In genomic region chr1:230072866-230073265, GRCh38 we compare ENCODE assay signal across 16 cellular contexts. TPM values are rescaled to one million over a fixed set of nuclear protein-coding genes. Genes with fewer than 3 reads are reported as not detected.
DNase-seq lines count a peak whose midpoint lies in the region; ATAC-seq and TF ChIP-seq lines count a peak whose summit lies in the region.
"Had no signal": no experiment of that assay in that cellular context is flagged by ENCODE, and none has a peak within 500 bp of the region (broad histone marks: within the 10 kb centered on the region; RNA-seq: fewer than 3 reads in every experiment).

No MANE protein-coding gene starts in this region.

- H2AFZ ChIP-seq in PC-9: no peak overlapping the region

- H3K4me1 Mint-ChIP-seq in activated naive CD4-positive, alpha-beta T cell treated with anti-CD3 and anti-CD28 coated beads, Interleukin-2, amount 50 U/mL, for 24 hours: peaks cover 73% of the 10 kb centered on the region
- H3K4me1 Mint-ChIP-seq in activated naive CD4-positive, alpha-beta T cell treated with anti-CD3 and anti-CD28 coated beads for 36 hours (ENCODE audit: low read depth): peaks cover 80% of the 10 kb centered on the region
- H3K4me1 Mint-ChIP-seq in CD8-positive, alpha-beta memory T cell: peaks cover 36 to 90% (median 65%) of the 10 kb centered on the region in 3 donors

- no peak overlapping the region for H3K4me3 Mint-ChIP-seq in activated naive CD4-positive, alpha-beta T cell treated with anti-CD3 and anti-CD28 coated beads, Interleukin-2, amount 50 U/mL, for 24 hours
- H3K4me3 Mint-ChIP-seq in activated naive CD4-positive, alpha-beta T cell treated with anti-CD3 and anti-CD28 coated beads for 36 hours: no peak overlapping the region
- H3K4me3 Mint-ChIP-seq in CD8-positive, alpha-beta memory T cell: peak overlapping the region in 1 of 7 donors; percentile 55
- H3K4me3 Mint-ChIP-seq: activated naive CD8-positive, alpha-beta T cell treated with anti-CD3 and anti-CD28 coated beads, Interleukin-2, amount 10 ng/mL, durations not matched to agents 7 days and 5 days; natural killer cell treated with Interleukin-12 subunit alpha and Interleukin-12 subunit beta and Interleukin-15 and Interleukin-18, amount 100 ng/mL, for 72 hours; T-cell had no signal

- H3K9me2 ChIP-seq in PC-9 (ENCODE audit: insufficient read depth): no peaks in the 10 kb centered on the region

- no peaks in the 10 kb centered on the region for H3K9me3 Mint-ChIP-seq in activated naive CD4-positive, alpha-beta T cell treated with anti-CD3 and anti-CD28 coated beads, Interleukin-2, amount 50 U/mL, for 24 hours
- H3K9me3 Mint-ChIP-seq in activated naive CD4-positive, alpha-beta T cell treated with anti-CD3 and anti-CD28 coated beads for 36 hours: no peaks in the 10 kb centered on the region
- H3K9me3 Mint-ChIP-seq in CD8-positive, alpha-beta memory T cell: no peaks in the 10 kb centered on the region
- H3K9me3 Mint-ChIP-seq: activated naive CD8-positive, alpha-beta T cell treated with anti-CD3 and anti-CD28 coated beads, Interleukin-2, amount 10 ng/mL, durations not matched to agents 7 days and 5 days; IgD-negative memory B cell; natural killer cell treated with Interleukin-12 subunit alpha and Interleukin-12 subunit beta and Interleukin-15 and Interleukin-18, amount 100 ng/mL, for 72 hours; T-cell had no signal

- 0 out of 2 replicates have a peak overlapping the region, but pooled peaks have one; percentile 3 for H3K4me2 ChIP-seq in PC-9

- 0 out of 2 replicates have a peak, but pooled peaks cover 10% of the 10 kb centered on the region for H3K36me3 ChIP-seq in PC-9 (ENCODE audit: low read depth)
- no peaks in the 10 kb centered on the region for H3K36me3 ChIP-seq in gastrocnemius medialis
- H3K36me3 ChIP-seq in CD8-positive, alpha-beta memory T cell (ENCODE audit: insufficient read depth, low read length): no peaks in the 10 kb centered on the region
- H3K36me3 ChIP-seq: sigmoid colon had no signal

- peak overlapping the region; percentile 8 for H3K27ac Mint-ChIP-seq in activated naive CD4-positive, alpha-beta T cell treated with anti-CD3 and anti-CD28 coated beads, Interleukin-2, amount 50 U/mL, for 24 hours
- no peak overlapping the region for H3K27ac Mint-ChIP-seq in activated naive CD4-positive, alpha-beta T cell treated with anti-CD3 and anti-CD28 coated beads for 36 hours
- peak overlapping the region in 3 of 8 donors; percentile 1 to 19 (median 8) for H3K27ac Mint-ChIP-seq in CD8-positive, alpha-beta memory T cell
- H3K27ac Mint-ChIP-seq: activated naive CD8-positive, alpha-beta T cell treated with anti-CD3 and anti-CD28 coated beads, Interleukin-2, amount 10 ng/mL, durations not matched to agents 7 days and 5 days; T-cell had no signal

- intact Hi-C loops in activated naive CD4-positive, alpha-beta T cell treated with anti-CD3 and anti-CD28 coated beads for 36 hours (cut with micrococcal nuclease): loop anchor here (1.0 kb wide), 1 partner anchor 11 kb away; no protein-coding TSS in a partner anchor
- intact Hi-C loops in PC-9 (cut with micrococcal nuclease; ENCODE audit: unreplicated experiment) (no loop called here), gastrocnemius medialis (cut with DNase I; ENCODE audit: low total_unique reads) (loop anchor here (2.0 to 5.0 kb wide), 2 partner anchors 86 to 411 kb away; no protein-coding TSS in a partner anchor)

- TF ChIP-seq POLR2A in gastrocnemius medialis (IDR thresholded peaks at IDR 0.05): no peak

- CTCF ChIA-PET in activated naive CD4-positive, alpha-beta T cell treated with anti-CD3 and anti-CD28 coated beads for 36 hours (lab: Charles Lee): no interaction called here
- CTCF ChIA-PET in PC-9 (lab: Charles Lee): no interaction called here
- CTCF ChIA-PET in CD8-positive, alpha-beta memory T cell (lab: Charles Lee): interaction anchor here (1.2 kb wide), 1 partner anchor 29 kb away, joined by 3 read pairs; no protein-coding TSS in a partner anchor

- H3K79me2 ChIP-seq in PC-9 (ENCODE audit: low read depth): peaks cover 100% of the 10 kb centered on the region

- H3K27me3 Mint-ChIP-seq in activated naive CD4-positive, alpha-beta T cell treated with anti-CD3 and anti-CD28 coated beads, Interleukin-2, amount 50 U/mL, for 24 hours: no peaks in the 10 kb centered on the region
- H3K27me3 Mint-ChIP-seq in activated naive CD4-positive, alpha-beta T cell treated with anti-CD3 and anti-CD28 coated beads for 36 hours (ENCODE audit: low read depth): no peaks in the 10 kb centered on the region
- H3K27me3 Mint-ChIP-seq in CD8-positive, alpha-beta memory T cell: no peaks in the 10 kb centered on the region
- H3K27me3 Mint-ChIP-seq: natural killer cell treated with Interleukin-12 subunit alpha and Interleukin-12 subunit beta and Interleukin-15 and Interleukin-18, amount 100 ng/mL, for 72 hours; T-cell had no signal

- in situ Hi-C loops in gastrocnemius medialis (cut with MboI; ENCODE audit: low sequenced_read_pairs in 4 of 4): loop anchor here in 3 of 4 donors (5.0 to 10.0 kb wide), 3 partner anchors 129 to 226 kb away; no protein-coding TSS in a partner anchor

- peak overlapping the region; percentile 51; the same call in 1 of the 2 replicates for H3K27ac ChIP-seq in PC-9
- H3K27ac ChIP-seq in epithelial cell of prostate: peak overlapping the region; percentile 29
- peak overlapping the region; percentile 95 to 97 (median 97) for H3K27ac ChIP-seq in gastrocnemius medialis
- H3K27ac ChIP-seq in CD8-positive, alpha-beta memory T cell (ENCODE audit: low read depth, low read length): no peak overlapping the region
- H3K27ac ChIP-seq: sigmoid colon had no signal

- POLR2A ChIA-PET in PC-9 (lab: Charles Lee; ENCODE audit: unreplicated experiment): no interaction called here
- POLR2A ChIA-PET in CD8-positive, alpha-beta memory T cell (lab: Charles Lee): interaction anchor here (1.4 kb wide), 1 partner anchor 10 kb away, joined by 3 read pairs; no protein-coding TSS in a partner anchor

- H3K9me3 ChIP-seq in PC-9 (ENCODE audit: insufficient read depth, low read depth) (no peaks in the 10 kb centered on the region), gastrocnemius medialis (no peaks in the 10 kb centered on the region)
- H3K9me3 ChIP-seq in CD8-positive, alpha-beta memory T cell (ENCODE audit: low read length): no peaks in the 10 kb centered on the region
- H3K9me3 ChIP-seq: sigmoid colon had no signal

- peaks cover 6% of the 10 kb centered on the region for H3K36me3 Mint-ChIP-seq in activated naive CD4-positive, alpha-beta T cell treated with anti-CD3 and anti-CD28 coated beads, Interleukin-2, amount 50 U/mL, for 24 hours
- peaks cover 22% of the 10 kb centered on the region for H3K36me3 Mint-ChIP-seq in activated naive CD4-positive, alpha-beta T cell treated with anti-CD3 and anti-CD28 coated beads for 36 hours (ENCODE audit: low read depth)
- H3K36me3 Mint-ChIP-seq in CD8-positive, alpha-beta memory T cell: peaks cover 3 to 14% (median 7%) of the 10 kb centered on the region in 3 donors
- H3K36me3 Mint-ChIP-seq: natural killer cell treated with Interleukin-12 subunit alpha and Interleukin-12 subunit beta and Interleukin-15 and Interleukin-18, amount 100 ng/mL, for 72 hours had no signal

- no peak overlapping the region for H3K4me3 ChIP-seq in PC-9
- H3K4me3 ChIP-seq in gastrocnemius medialis: no peak overlapping the region
- no peak overlapping the region for H3K4me3 ChIP-seq in CD8-positive, alpha-beta memory T cell (ENCODE audit: low read length)
- H3K4me3 ChIP-seq: sigmoid colon had no signal

- H4K20me1 ChIP-seq in PC-9 (ENCODE audit: insufficient read depth): peaks cover 12% of the 10 kb centered on the region; the same call in 1 of the 2 replicates

- H3K27me3 ChIP-seq in PC-9 (ENCODE audit: insufficient read depth, low read depth) (no peaks in the 10 kb centered on the region), gastrocnemius medialis (no peaks in the 10 kb centered on the region)
- no peaks in the 10 kb centered on the region for H3K27me3 ChIP-seq in CD8-positive, alpha-beta memory T cell (ENCODE audit: insufficient read depth, low read length, poor library complexity, severe bottlenecking)
- H3K27me3 ChIP-seq: sigmoid colon had no signal

- ATAC-seq in gastrocnemius medialis: peak; percentile 18 to 21
- ATAC-seq: T-cell had no signal

- no TSS peak for BruUV-seq in PC-9 (replicated peaks; lab: Mats Ljungman, UMichigan)

- peaks cover 4% of the 10 kb centered on the region; the same call in 1 of the 2 replicates for H3F3A ChIP-seq in PC-9 (ENCODE audit: insufficient read depth, low read depth)

- H3K4me1 ChIP-seq in PC-9 (replicated peaks; ENCODE audit: insufficient read depth): peaks cover 29% of the 10 kb centered on the region
- H3K4me1 ChIP-seq in gastrocnemius medialis: peaks cover 84 to 85% of the 10 kb centered on the region in 2 donors
- no peaks in the 10 kb centered on the region for H3K4me1 ChIP-seq in CD8-positive, alpha-beta memory T cell (ENCODE audit: insufficient read depth, low read length)

- no peak for DNase-seq in activated naive CD4-positive, alpha-beta T cell treated with anti-CD3 and anti-CD28 coated beads for 36 hours
- DNase-seq in PC-9 (no peak), epithelial cell of prostate (ENCODE audit: low read depth, low spot score) (no peak), gastrocnemius medialis (no peak), NCI-H510A treated with DMSO at 0.1 percent for 48 hours (lab: John Stamatoyannopoulos, UW) (no peak), DMS 273 treated with DMSO at 0.1 percent for 48 hours (lab: John Stamatoyannopoulos, UW) (no peak)
- no peak for DNase-seq in CD8-positive, alpha-beta memory T cell
- DNase-seq: activated CD4-positive, alpha-beta T cell treated with anti-CD3 and anti-CD28 coated beads for 4 hours; activated naive CD8-positive, alpha-beta T cell treated with anti-CD3 and anti-CD28 coated beads, Interleukin-2, amount 10 ng/mL, durations not matched to agents 7 days and 5 days; NCI-H1694; SHP77; T-cell had no signal

- no peak for TF ChIP-seq CTCF in PC-9 (conservative IDR thresholded peaks at IDR 0.05)
- no peak for TF ChIP-seq CTCF in gastrocnemius medialis (IDR thresholded peaks at IDR 0.05 in 4 of 5, conservative IDR thresholded peaks at IDR 0.05 in 1 of 5)

RNA-seq across cellular contexts. Expression of gene GALNT2, which starts 5.8 kb away (rescaled TPM):
- total RNA-seq in activated naive CD4-positive, alpha-beta T cell treated with anti-CD3 and anti-CD28 coated beads for 36 hours: 10 to 100 TPM; 59.8 to 62.4 TPM
- total RNA-seq in PC-9 (2021): 104 and 121 TPM in 2 replicates
- total RNA-seq in gastrocnemius medialis: 100 to 1,000 TPM in 1 of 4 donors, 10 to 100 TPM in 3; 73.7 to 106 (median 78.3) TPM
- total RNA-seq in CD8-positive, alpha-beta memory T cell: 10 to 100 TPM; 65.6 to 69.0 TPM
- polyA plus RNA-seq in CD8-positive, alpha-beta memory T cell: 15.7 TPM
